In genomic region chr10:117987242-117987909, GRCh38 we compare ENCODE assay signal across 23 cellular contexts.
"Had no signal": no experiment of that assay in that cellular context is flagged by ENCODE, and none has a peak within 500 bp of the region (broad histone marks: within the 10 kb centered on the region; RNA-seq: fewer than 3 reads in every experiment).

No MANE protein-coding gene starts in this region.

- H3K27me3 Mint-ChIP-seq: T-helper 17 cell had no signal

- H3K4me1 ChIP-seq: gastroesophageal sphincter, parathyroid adenoma, thyroid gland had no signal

- H3K27ac Mint-ChIP-seq: activated CD4-positive, alpha-beta memory T cell treated with anti-CD3 and anti-CD28 coated beads for 36 hours; activated naive CD4-positive, alpha-beta T cell treated with anti-CD3 and anti-CD28 coated beads, Interleukin-2, amount 10 ng/mL, durations not matched to agents 7 days and 5 days; activated T-cell treated with anti-CD3 and anti-CD28 coated beads, Interleukin-2, amount 50 U/mL, for 72 hours; dendritic cell treated with granulocyte-macrophage colony-stimulating factor and Interleukin-4, amounts not matched to agents 40 ng/mL and 50 ng/mL, for 4 days; stimulated activated naive CD8-positive, alpha-beta T cell treated with anti-CD3 and anti-CD28 coated beads, Interleukin-15, Interleukin-2, amounts not matched to agents 100 ng/mL and 50 ng/mL, for 24 hours; T-helper 17 cell had no signal

- H3K4me3 Mint-ChIP-seq: activated CD4-positive, alpha-beta memory T cell treated with anti-CD3 and anti-CD28 coated beads for 36 hours; activated naive CD4-positive, alpha-beta T cell treated with anti-CD3 and anti-CD28 coated beads, Interleukin-2, amount 10 ng/mL, durations not matched to agents 7 days and 5 days; activated T-cell treated with anti-CD3 and anti-CD28 coated beads, Interleukin-2, amount 50 U/mL, for 72 hours; dendritic cell treated with granulocyte-macrophage colony-stimulating factor and Interleukin-4, amounts not matched to agents 40 ng/mL and 50 ng/mL, for 4 days; stimulated activated naive CD8-positive, alpha-beta T cell treated with anti-CD3 and anti-CD28 coated beads, Interleukin-15, Interleukin-2, amounts not matched to agents 100 ng/mL and 50 ng/mL, for 24 hours; T-helper 17 cell had no signal

- FAIRE-seq: islet of Langerhans had no signal

- H3K9me3 ChIP-seq: gastroesophageal sphincter, mucosa of descending colon, thyroid gland had no signal

- H3K36me3 Mint-ChIP-seq: activated naive CD4-positive, alpha-beta T cell treated with anti-CD3 and anti-CD28 coated beads, Interleukin-2, amount 10 ng/mL, durations not matched to agents 7 days and 5 days had no signal

- H3K27ac ChIP-seq: gastroesophageal sphincter, parathyroid adenoma, thyroid gland had no signal

- H3K4me3 ChIP-seq: gastroesophageal sphincter, mucosa of descending colon, thyroid gland had no signal

- ATAC-seq: activated T-cell treated with anti-CD3 and anti-CD28 coated beads, Interleukin-2, amount 50 U/mL, for 72 hours; esophagus mucosa; gastroesophageal sphincter; left colon; mucosa of descending colon; right cardiac atrium; T-helper 17 cell had no signal

- DNase-seq: activated CD4-positive, alpha-beta memory T cell treated with anti-CD3 and anti-CD28 coated beads for 36 hours; activated CD4-positive, alpha-beta T cell treated with anti-CD3 and anti-CD28 coated beads for 48 hours; activated effector memory CD4-positive, alpha-beta T cell treated with anti-CD3 and anti-CD28 coated beads, Interleukin-2, amount 50 U/mL, for 16 hours; activated naive CD4-positive, alpha-beta T cell treated with anti-CD3 and anti-CD28 coated beads, Interleukin-2, amount 10 ng/mL, durations not matched to agents 7 days and 5 days; activated T-cell treated with anti-CD3 and anti-CD28 coated beads, Interleukin-2, amount 50 U/mL, for 72 hours; effector CD4-positive, alpha-beta T cell; head of caudate nucleus; hypothalamus; left colon; mesenchymal stem cell; mucosa of descending colon; nucleus accumbens; right cardiac atrium; stimulated activated CD4-positive, alpha-beta T cell treated with anti-CD3 and anti-CD28 coated beads, Interleukin-1b, Interleukin-23, amount 100 ng/mL, for 48 hours; substantia nigra; T-helper 17 cell; thyroid gland had no signal

- H3K27me3 ChIP-seq: gastroesophageal sphincter, thyroid gland had no signal

- H3K4me1 Mint-ChIP-seq: activated naive CD4-positive, alpha-beta T cell treated with anti-CD3 and anti-CD28 coated beads, Interleukin-2, amount 10 ng/mL, durations not matched to agents 7 days and 5 days; T-helper 17 cell had no signal

- H3K36me3 ChIP-seq: gastroesophageal sphincter, thyroid gland had no signal
